Comparison of ENCODE assay signal across 8 cellular contexts in genomic region chr19:2014731-2015610, GRCh38. TPM values are rescaled to one million over a fixed set of nuclear protein-coding genes. Genes with fewer than 3 reads are reported as not detected.
DNase-seq lines count a peak whose midpoint lies in the region; ATAC-seq and TF ChIP-seq lines count a peak whose summit lies in the region.

No MANE protein-coding gene starts in this region.

- in situ Hi-C loops in brain microvascular endothelial cell (cut with HindIII; ENCODE audit: low pct_ligation_motif_present, low sequenced_read_pairs), result no loop called here

- peak; percentile 31 for ATAC-seq in left colon
- ATAC-seq in GM18517 (IDR thresholded peaks at IDR 0.05; ENCODE audit: unreplicated experiment), result no peak

- intact Hi-C loops in left colon (cut with DNase I, micrococcal nuclease), result no loop called here

- no peak for TF ChIP-seq EP300 in suprapubic skin (IDR thresholded peaks at IDR 0.05)

- TF ChIP-seq CTCF in brain microvascular endothelial cell (IDR thresholded peaks at IDR 0.05; ENCODE audit: low read depth, low read length, missing control alignments) (no peak), suprapubic skin (IDR thresholded peaks at IDR 0.05) (no peak)

- peak; percentile 2 for DNase-seq in NCI-H2227 treated with DMSO at 0.1 percent for 48 hours (lab: John Stamatoyannopoulos, UW)
- DNase-seq in brain microvascular endothelial cell, result no peak
- DNase-seq in left colon, result no peak
- peak in 1 of 2 donors; percentile 80 for DNase-seq in suprapubic skin (ENCODE audit: low spot score in 2 of 2)
- no peak for DNase-seq in NCI-H187 treated with DMSO at 0.1 percent for 48 hours (lab: John Stamatoyannopoulos, UW)
- no peak for DNase-seq in NK-92 (lab: John Stamatoyannopoulos, UW; ENCODE audit: unreplicated experiment)

- WGBS in suprapubic skin, result 20% methylated on average over 24 of the region's 75 CpGs

- peak overlapping the region; percentile 68 for H3K4me3 ChIP-seq in GM08714 (ENCODE audit: low read length)
- H3K4me3 ChIP-seq in brain microvascular endothelial cell (ENCODE audit: low read depth, low read length), result peak overlapping the region; percentile 65
- peak overlapping the region; percentile 76 for H3K4me3 ChIP-seq in suprapubic skin

- H3K4me1 ChIP-seq in suprapubic skin, result peaks cover 33% of the 10 kb centered on the region

- no peaks in the 10 kb centered on the region for H3K9me3 ChIP-seq in suprapubic skin

- TF ChIP-seq POLR2A in suprapubic skin (IDR thresholded peaks at IDR 0.05), result no peak

- H3K27me3 ChIP-seq in brain microvascular endothelial cell (replicated peaks), result no peaks in the 10 kb centered on the region
- H3K27me3 ChIP-seq in suprapubic skin, result no peaks in the 10 kb centered on the region

- H3K36me3 ChIP-seq in brain microvascular endothelial cell (replicated peaks), result no peaks in the 10 kb centered on the region
- H3K36me3 ChIP-seq in suprapubic skin, result no peaks in the 10 kb centered on the region

- H3K27ac ChIP-seq in brain microvascular endothelial cell (no peak overlapping the region), suprapubic skin (peak overlapping the region; percentile 74)

RNA-seq across cellular contexts. Expression of gene BTBD2, which starts 0.5 kb away (rescaled TPM):
- 10 to 100 TPM; 73.1 to 73.7 TPM for total RNA-seq in left colon
- total RNA-seq in suprapubic skin, result 100 to 1,000 TPM in 1 of 4 donors, 10 to 100 TPM in 3; 83.0 to 101 (median 90.3) TPM

RNA-seq across cellular contexts. Expression of gene MKNK2, which starts 36.1 kb away (rescaled TPM):
- total RNA-seq in left colon, result 100 to 1,000 TPM; 242 to 319 TPM
- 100 to 1,000 TPM; 209 to 249 (median 219) TPM for total RNA-seq in suprapubic skin
